8 cellular contexts compared by ENCODE assay signal in genomic region chr10:133335238-133336122, GRCh38. TPM values are rescaled to one million over a fixed set of nuclear protein-coding genes. Genes with fewer than 3 reads are reported as not detected.
A peak's percentile ranks its signal among the peaks of the same experiment; 100 is the strongest.
DNase-seq lines count a peak whose midpoint lies in the region; TF ChIP-seq lines count a peak whose summit lies in the region.

No MANE protein-coding gene starts in this region.

- H3K4me1 ChIP-seq in iPS-20b (ENCODE audit: insufficient read depth, low read length), result no peaks in the 10 kb centered on the region

- peak overlapping the region; percentile 64 to 75 (median 67) for H3K4me3 Mint-ChIP-seq in brain

- H3K27ac Mint-ChIP-seq in brain, result no peak overlapping the region

- H3K36me3 ChIP-seq in WERI-Rb-1 (no peaks in the 10 kb centered on the region), iPS-20b (ENCODE audit: insufficient read depth, low read depth, low read length) (no peaks in the 10 kb centered on the region)

- H3K27ac ChIP-seq in WERI-Rb-1 (no peak overlapping the region), iPS-20b (ENCODE audit: low read length) (no peak overlapping the region)

- H3K9me3 ChIP-seq in WERI-Rb-1 (ENCODE audit: severe bottlenecking) (peaks cover 10% of the 10 kb centered on the region), iPS-20b (ENCODE audit: insufficient read depth, low read depth, low read length) (no peaks in the 10 kb centered on the region)

- H3K36me3 Mint-ChIP-seq in brain, result peaks cover 14% of the 10 kb centered on the region

- H3K4me3 ChIP-seq in GM12865 (ENCODE audit: low read depth, low read length) (no peak overlapping the region; the same call in 1 of the 2 replicates), WERI-Rb-1 (ENCODE audit: low read depth, low read length) (peak overlapping the region; percentile 38), iPS-20b (ENCODE audit: low read length) (peak overlapping the region; percentile 42; the same call in 1 of the 2 replicates)

- H3K27me3 ChIP-seq in WERI-Rb-1 (ENCODE audit: insufficient read depth, low read depth, severe bottlenecking) (peaks cover 44% of the 10 kb centered on the region), iPS-20b (ENCODE audit: insufficient read depth, low read length) (peaks cover 85% of the 10 kb centered on the region)

- DNase-seq in GM12865 (ENCODE audit: low read depth), result peak; percentile 64
- DNase-seq in WERI-Rb-1, result peak; percentile 65
- peak; percentile 45 to 60 for DNase-seq in stimulated activated CD4-positive, alpha-beta T cell treated with anti-CD3 and anti-CD28 coated beads, Interleukin-12 subunit alpha, Interleukin-12 subunit beta, amount 100 ng/mL, for 24 hours (ENCODE audit: low read depth in 2 of 2)
- DNase-seq in globus pallidus (ENCODE audit: low spot score), result no peak
- DNase-seq in NCI-H510A (lab: John Stamatoyannopoulos, UW), result no peak
- no peak for DNase-seq in NCI-H1930 (lab: John Stamatoyannopoulos, UW)

- H3K9me3 Mint-ChIP-seq in brain, result peaks cover 9 to 28% (median 17%) of the 10 kb centered on the region in 5 experiments

- H3K27me3 Mint-ChIP-seq in brain, result peaks cover 43% of the 10 kb centered on the region

- TF ChIP-seq CTCF in GM12865 (IDR thresholded peaks at IDR 0.05; ENCODE audit: insufficient read depth, low read depth, low read length, missing control alignments) (no peak), WERI-Rb-1 (IDR thresholded peaks at IDR 0.05; ENCODE audit: low read depth, low read length) (no peak), brain (conservative IDR thresholded peaks at IDR 0.05) (no peak)

- H3K9ac ChIP-seq in iPS-20b (ENCODE audit: low read depth, low read length), result no peak overlapping the region

- no peaks in the 10 kb centered on the region for H3K4me1 Mint-ChIP-seq in brain

RNA-seq across cellular contexts. Expression of gene CALY, which starts 1.2 kb away (rescaled TPM):
- polyA plus RNA-seq in brain (ENCODE audit: insufficient read depth, low read depth, low replicate concordance), result 52.8 TPM

RNA-seq across cellular contexts. Expression of gene PRAP1, which starts 11.7 kb away (rescaled TPM):
- not detected for polyA plus RNA-seq in brain (ENCODE audit: insufficient read depth, low read depth, low replicate concordance)

RNA-seq across cellular contexts. Expression of gene FUOM, which starts 22.3 kb away (rescaled TPM):
- 3.5 TPM for polyA plus RNA-seq in brain (ENCODE audit: insufficient read depth, low read depth, low replicate concordance)

RNA-seq across cellular contexts. Expression of gene ZNF511, which starts 26.8 kb away (rescaled TPM):
- polyA plus RNA-seq in brain (ENCODE audit: insufficient read depth, low read depth, low replicate concordance), result 39.1 TPM

RNA-seq across cellular contexts. Expression of gene TUBGCP2, which starts 26.8 kb away (rescaled TPM):
- polyA plus RNA-seq in brain (ENCODE audit: insufficient read depth, low read depth, low replicate concordance), result 58.0 TPM

Comparison
In these comparisons a context has a peak if more than half of its experiments do, and no peak if none do; other contexts are left out.
1. DNase-seq: peak in GM12865 (single experiment), WERI-Rb-1 (single experiment) and stimulated activated CD4-positive, alpha-beta T cell treated with anti-CD3 and anti-CD28 coated beads, Interleukin-12 subunit alpha, Interleukin-12 subunit beta, amount 100 ng/mL, for 24 hours (2 of 2); none in globus pallidus (single experiment), NCI-H510A (single experiment) and NCI-H1930 (0 of 2).